In genomic region chr9:137189297-137190295, GRCh38 we compare ENCODE assay signal across 8 cellular contexts. TPM values are rescaled to one million over a fixed set of nuclear protein-coding genes. Genes with fewer than 3 reads are reported as not detected.
A peak's percentile ranks its signal among the peaks of the same experiment; 100 is the strongest.
DNase-seq lines count a peak whose midpoint lies in the region; ATAC-seq, FAIRE-seq and TF ChIP-seq lines count a peak whose summit lies in the region.

No MANE protein-coding gene starts in this region.

- no peaks in the 10 kb centered on the region for H3F3A ChIP-seq in neural cell (ENCODE audit: insufficient read depth, low read length, poor library complexity, severe bottlenecking)

- no peak overlapping the region for H2AFZ ChIP-seq in neural cell (ENCODE audit: low read depth, low read length)

- H3K9me3 ChIP-seq in MG63: no peaks in the 10 kb centered on the region
- no peaks in the 10 kb centered on the region for H3K9me3 ChIP-seq in ectodermal cell (ENCODE audit: control insufficient read depth, low read length)
- H3K9me3 ChIP-seq in neural cell (ENCODE audit: low read length): no peaks in the 10 kb centered on the region

- no peak for TF ChIP-seq POLR2A in H54 (IDR thresholded peaks at IDR 0.05; ENCODE audit: low read depth, low read length)

- no peak for TF ChIP-seq CTCF in CD14-positive monocyte (IDR thresholded peaks at IDR 0.05)
- no peak for TF ChIP-seq CTCF in neural cell (IDR thresholded peaks at IDR 0.05; ENCODE audit: poor library complexity, severe bottlenecking)

- FAIRE-seq in H54 (lab: Jason Lieb, UNC): no peak

- no peak for ATAC-seq in HG03280 (IDR thresholded peaks at IDR 0.05; ENCODE audit: unreplicated experiment)
- ATAC-seq in GM21381 (IDR thresholded peaks at IDR 0.05; ENCODE audit: unreplicated experiment): no peak

- H3K4me1 Mint-ChIP-seq in CD14-positive monocyte: peaks cover 32% of the 10 kb centered on the region

- H3K9ac ChIP-seq in neural cell (ENCODE audit: low read length): peak overlapping the region; percentile 85

- H3K4me2 ChIP-seq in neural cell (ENCODE audit: low read length): peak overlapping the region; percentile 91

- H3K27me3 ChIP-seq in MG63 (no peaks in the 10 kb centered on the region), ectodermal cell (ENCODE audit: control insufficient read depth, insufficient read depth, low read length, poor library complexity, severe bottlenecking) (no peaks in the 10 kb centered on the region), neural cell (ENCODE audit: insufficient read depth, low read depth, low read length) (no peaks in the 10 kb centered on the region)

- intact Hi-C loops in CD14-positive monocyte (cut with micrococcal nuclease): loop anchor here (1.0 to 5.0 kb wide), 3 partner anchors 15 to 48 kb away; partner anchors contain the start of genes NDOR1 (in 1 of the 2) and TMEM203 (in 1 of the 2)

- peaks cover 13% of the 10 kb centered on the region for H3K4me1 ChIP-seq in ectodermal cell (ENCODE audit: control insufficient read depth, insufficient read depth, low read length)

- peaks cover 0 to 2% (median 0%) of the 10 kb centered on the region in 7 donors for H3K9me3 Mint-ChIP-seq in CD14-positive monocyte

- peak overlapping the region; percentile 88 to 97 for H3K4me3 Mint-ChIP-seq in CD14-positive monocyte

- peak overlapping the region; percentile 91 to 98 (median 96) for H3K27ac Mint-ChIP-seq in CD14-positive monocyte

- H3K27ac ChIP-seq in ectodermal cell (ENCODE audit: insufficient read depth, low read depth, low read length, poor library complexity, severe bottlenecking): no peak overlapping the region
- peak overlapping the region; percentile 76 for H3K27ac ChIP-seq in neural cell (ENCODE audit: low read length)

- no peaks in the 10 kb centered on the region for H4K20me1 ChIP-seq in neural cell (ENCODE audit: insufficient read depth)

- 54% methylated on average over 23 of the region's 23 CpGs for WGBS in ectodermal cell, 2 experiments

- H3K9me2 ChIP-seq in neural cell (ENCODE audit: insufficient read depth, low read length): no peaks in the 10 kb centered on the region

- TF ChIP-seq EP300 in neural cell (conservative IDR thresholded peaks at IDR 0.05; ENCODE audit: poor library complexity, severe bottlenecking): no peak

- H3K4me3 ChIP-seq in MG63 (peak overlapping the region; percentile 88), ectodermal cell (ENCODE audit: insufficient read depth, low read depth, low read length) (peak overlapping the region; percentile 89), neural cell (ENCODE audit: low read length) (peak overlapping the region; percentile 98)

- DNase-seq in CD14-positive monocyte (ENCODE audit: low spot score) (no peak), MG63 (no peak), H54 (ENCODE audit: insufficient read length, low spot score) (no peak)
- DNase-seq in activated CD4-positive, alpha-beta T cell treated with anti-CD3 and anti-CD28 coated beads, Interleukin-2, amount 50 U/mL, for 48 hours: no peak

- no peaks in the 10 kb centered on the region for H3K27me3 Mint-ChIP-seq in CD14-positive monocyte (ENCODE audit: low read depth in 3 of 3)

- no peak for TF ChIP-seq RAD21 in neural cell (conservative IDR thresholded peaks at IDR 0.05)

- H3K36me3 Mint-ChIP-seq in CD14-positive monocyte: peaks cover 17 to 54% of the 10 kb centered on the region in 2 donors

- H3K36me3 ChIP-seq in MG63: peaks cover 18% of the 10 kb centered on the region
- no peaks in the 10 kb centered on the region for H3K36me3 ChIP-seq in ectodermal cell (ENCODE audit: control insufficient read depth, insufficient read depth, low read length)
- no peaks in the 10 kb centered on the region for H3K36me3 ChIP-seq in neural cell (ENCODE audit: insufficient read depth, low read length)

- H3K79me2 ChIP-seq in neural cell (replicated peaks; ENCODE audit: insufficient read depth, low read length): peaks cover 14% of the 10 kb centered on the region

TF ChIP-seq in neural cell, 6 proteins besides CTCF, POLR2A, EP300 and RAD21:
- no peak for TF ChIP-seq SMC3 (conservative IDR thresholded peaks at IDR 0.05; ENCODE audit: poor library complexity)
- TF ChIP-seq TAF1 (IDR thresholded peaks at IDR 0.05; ENCODE audit: low read depth): no peak
- no peak for TF ChIP-seq POLR2AphosphoS5 (IDR thresholded peaks at IDR 0.05)
- no peak for TF ChIP-seq REST (IDR thresholded peaks at IDR 0.05; ENCODE audit: borderline replicate concordance)
- no peak for TF ChIP-seq MXI1 (conservative IDR thresholded peaks at IDR 0.05; ENCODE audit: poor library complexity, severe bottlenecking)
- no peak for TF ChIP-seq EZH2 (IDR thresholded peaks at IDR 0.05; ENCODE audit: borderline replicate concordance, insufficient read depth, low read length, poor library complexity, severe bottlenecking)

RNA-seq across cellular contexts. Expression of gene SSNA1, which starts 1.1 kb away (rescaled TPM):
- 100 to 1,000 TPM in 1 of 2 donors, 10 to 100 TPM in 1; 98.3 to 118 TPM for polyA plus RNA-seq in CD14-positive monocyte
- total RNA-seq in MG63 (2014; rRNA removed; shearing (Covaris generic); ENCODE audit: low replicate concordance): 161 and 267 TPM in 2 replicates
- polyA plus RNA-seq in ectodermal cell (2013, experiment 1 of 4): 55.0 TPM
- 51.0 TPM for polyA plus RNA-seq in ectodermal cell (2013, experiment 2 of 4)
- 62.6 TPM for polyA plus RNA-seq in ectodermal cell (2013, experiment 3 of 4)
- 61.0 TPM for polyA plus RNA-seq in ectodermal cell (2013, experiment 4 of 4)
- polyA plus RNA-seq in neural cell: 170 and 195 TPM in 2 replicates
- polyA minus RNA-seq in neural cell: 51.7 and 63.3 TPM in 2 replicates

RNA-seq across cellular contexts. Expression of gene ANAPC2, which starts 1.2 kb away (rescaled TPM):
- polyA plus RNA-seq in CD14-positive monocyte (1 to 10 TPM; 1.9 to 2.0 TPM), neural cell (38.1 and 47.2 TPM in 2 replicates)
- total RNA-seq in MG63 (2014; rRNA removed; shearing (Covaris generic); ENCODE audit: low replicate concordance): 31.1 and 34.6 TPM in 2 replicates
- 43.9 TPM for polyA plus RNA-seq in ectodermal cell (2013, experiment 1 of 4)
- 45.2 TPM for polyA plus RNA-seq in ectodermal cell (2013, experiment 2 of 4)
- polyA plus RNA-seq in ectodermal cell (2013, experiment 3 of 4): 33.0 TPM
- 34.7 TPM for polyA plus RNA-seq in ectodermal cell (2013, experiment 4 of 4)
- polyA minus RNA-seq in neural cell: 30.6 and 42.4 TPM in 2 replicates

RNA-seq across cellular contexts. Expression of gene TPRN, which starts 10.9 kb away (rescaled TPM):
- polyA plus RNA-seq in CD14-positive monocyte (under 1 TPM; 0.30 to 0.46 TPM), neural cell (8.1 TPM in 2 replicates)
- total RNA-seq in MG63 (2014; rRNA removed; shearing (Covaris generic); ENCODE audit: low replicate concordance): 6.2 and 12.0 TPM in 2 replicates
- polyA plus RNA-seq in ectodermal cell (2013, experiment 1 of 4): 11.1 TPM
- polyA plus RNA-seq in ectodermal cell (2013, experiment 2 of 4): 15.3 TPM
- polyA plus RNA-seq in ectodermal cell (2013, experiment 3 of 4): 25.7 TPM
- 9.4 TPM for polyA plus RNA-seq in ectodermal cell (2013, experiment 4 of 4)
- 10.3 and 10.7 TPM in 2 replicates for polyA minus RNA-seq in neural cell

RNA-seq across cellular contexts. Expression of gene TMEM203, which starts 15.9 kb away (rescaled TPM):
- 10 to 100 TPM; 76.1 to 88.1 TPM for polyA plus RNA-seq in CD14-positive monocyte
- 33.5 and 61.7 TPM in 2 replicates for total RNA-seq in MG63 (2014; rRNA removed; shearing (Covaris generic); ENCODE audit: low replicate concordance)
- 41.9 TPM for polyA plus RNA-seq in ectodermal cell (2013, experiment 1 of 4)
- polyA plus RNA-seq in ectodermal cell (2013, experiment 2 of 4): 41.6 TPM
- polyA plus RNA-seq in ectodermal cell (2013, experiment 3 of 4): 32.9 TPM
- polyA plus RNA-seq in ectodermal cell (2013, experiment 4 of 4): 35.7 TPM
- polyA plus RNA-seq in neural cell: 61.1 and 66.7 TPM in 2 replicates
- 42.3 and 53.3 TPM in 2 replicates for polyA minus RNA-seq in neural cell

RNA-seq across cellular contexts. Expression of gene NDOR1, which starts 15.9 kb away (rescaled TPM):
- polyA plus RNA-seq in CD14-positive monocyte (1 to 10 TPM; 4.4 to 5.2 TPM), neural cell (8.8 and 18.2 TPM in 2 replicates)
- 2.0 and 5.7 TPM in 2 replicates for total RNA-seq in MG63 (2014; rRNA removed; shearing (Covaris generic); ENCODE audit: low replicate concordance)
- 31.6 TPM for polyA plus RNA-seq in ectodermal cell (2013, experiment 1 of 4)
- 33.2 TPM for polyA plus RNA-seq in ectodermal cell (2013, experiment 2 of 4)
- polyA plus RNA-seq in ectodermal cell (2013, experiment 3 of 4): 20.7 TPM
- 24.5 TPM for polyA plus RNA-seq in ectodermal cell (2013, experiment 4 of 4)
- polyA minus RNA-seq in neural cell: 8.0 and 8.8 TPM in 2 replicates

Comparison
In these comparisons a context has a peak if more than half of its experiments do, and no peak if none do; other contexts are left out.
1. RNA of gene ANAPC2, which starts 1.2 kb away (polyA plus RNA-seq): 38.1 to 47.2 TPM in neural cell; 1.9 to 2.0 TPM in CD14-positive monocyte; every median in the first group is over 10 times any median in the second.
2. Peak in every context shown above with its lines, with median percentiles within 50 percentile points of each other: H3K4me3 ChIP-seq.